ENCODE assay signal across 30 cellular contexts in the genomic region with DNA sequence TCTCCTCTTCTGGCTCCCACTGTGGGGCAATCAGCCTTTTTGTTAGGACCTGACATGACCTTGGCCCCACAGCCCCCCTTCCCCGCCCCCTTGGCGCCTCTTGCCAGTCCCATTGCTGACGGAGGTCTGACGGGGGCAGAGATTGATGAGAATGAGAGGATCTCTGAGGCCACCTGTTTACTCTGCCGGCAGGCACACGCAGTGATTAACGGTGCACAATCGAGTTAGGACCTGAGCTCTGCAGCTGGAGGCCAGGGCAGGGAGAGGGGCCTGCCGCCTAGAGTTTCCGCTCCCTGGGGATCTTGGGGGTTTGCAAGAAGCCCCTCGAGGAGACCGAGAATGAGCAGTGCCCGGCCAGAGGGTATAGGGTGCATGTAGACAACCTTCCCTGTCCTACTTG. TPM values are rescaled to one million over a fixed set of nuclear protein-coding genes. Genes with fewer than 3 reads are reported as not detected.
DNase-seq lines count a peak whose midpoint lies in the region; ATAC-seq and TF ChIP-seq lines count a peak whose summit lies in the region.
"Had no signal": no experiment of that assay in that cellular context is flagged by ENCODE, and none has a peak within 500 bp of the region (broad histone marks: within the 10 kb centered on the region; RNA-seq: fewer than 3 reads in every experiment).

No MANE protein-coding gene starts in this region.

- TF ChIP-seq CTCF in neural crest cell (conservative IDR thresholded peaks at IDR 0.05): no peak

- H3K4me1 Mint-ChIP-seq in neural crest cell: peaks cover 38% of the 10 kb centered on the region
- H3K4me1 Mint-ChIP-seq in immature natural killer cell: peaks cover 14 to 23% of the 10 kb centered on the region in 2 donors

- H3K36me3 Mint-ChIP-seq in neural crest cell (ENCODE audit: low read depth) (no peaks in the 10 kb centered on the region), immature natural killer cell (no peaks in the 10 kb centered on the region)
- H3K36me3 Mint-ChIP-seq: natural killer cell had no signal

- H3K27me3 Mint-ChIP-seq in neural crest cell (ENCODE audit: low read depth): peaks cover 85% of the 10 kb centered on the region
- H3K27me3 Mint-ChIP-seq in immature natural killer cell (ENCODE audit: low read depth in 3 of 3): peaks cover 12 to 46% (median 23%) of the 10 kb centered on the region in 3 donors

- no peak overlapping the region for H3K27ac Mint-ChIP-seq in neural crest cell (ENCODE audit: unreplicated experiment)
- no peak overlapping the region for H3K27ac Mint-ChIP-seq in immature natural killer cell
- H3K27ac Mint-ChIP-seq: natural killer cell had no signal

- ATAC-seq in SK-N-SH treated with all-trans-retinoic acid at 6 μM for 48 hours: peak; percentile 17; the same call in 1 of the 3 replicates
- no peak for ATAC-seq in GM18873 (IDR thresholded peaks at IDR 0.05; ENCODE audit: low FRiP score, unreplicated experiment)
- ATAC-seq in HG03159 (IDR thresholded peaks at IDR 0.05; ENCODE audit: unreplicated experiment): no peak
- ATAC-seq: activated T-cell treated with anti-CD3 and anti-CD28 coated beads, Interleukin-2, amount 50 U/mL, for 4 hours; HCT116; lower lobe of right lung; natural killer cell had no signal

- H3K4me3 Mint-ChIP-seq in neural crest cell (peak overlapping the region; percentile 11), immature natural killer cell (no peak overlapping the region)
- H3K4me3 Mint-ChIP-seq: activated T-cell treated with anti-CD3 and anti-CD28 coated beads, Interleukin-2, amount 50 U/mL, for 4 hours; natural killer cell had no signal

- no peaks in the 10 kb centered on the region for H3K9me3 Mint-ChIP-seq in neural crest cell
- no peaks in the 10 kb centered on the region for H3K9me3 Mint-ChIP-seq in immature natural killer cell
- H3K9me3 Mint-ChIP-seq: activated T-cell treated with anti-CD3 and anti-CD28 coated beads, Interleukin-2, amount 50 U/mL, for 4 hours; natural killer cell had no signal

- DNase-seq in NCI-H1092 (lab: John Stamatoyannopoulos, UW) (peak; percentile 16), NCI-H1092 treated with DMSO at 0.1 percent for 48 hours (lab: John Stamatoyannopoulos, UW) (no peak), HuH-7.5 (ENCODE audit: low spot score) (peak; percentile 65), neural crest cell (ENCODE audit: low read depth, low spot score) (no peak), immature natural killer cell (no peak)
- DNase-seq: activated CD4-positive, alpha-beta T cell treated with anti-CD3 and anti-CD28 coated beads for 48 hours; activated naive CD4-positive, alpha-beta T cell; activated T-cell treated with anti-CD3 and anti-CD28 coated beads, Interleukin-2, amount 50 U/mL, for 4 hours; cerebellar nuclear complex; DND-41; Karpas-422; lower lobe of right lung; natural killer cell; NCI-H1436 treated with DMSO at 0.1 percent for 48 hours; NCI-H226; ovary; RPMI8226; stimulated activated CD4-positive, alpha-beta T cell treated with anti-CD3 and anti-CD28 coated beads, Interleukin-2, amount 100 ng/mL, for 24 hours; stomach; thyroid gland had no signal

TF ChIP-seq in SK-N-SH treated with all-trans-retinoic acid at 6 μM for 48 hours, 23 proteins besides CTCF, POLR2A, EP300 and RAD21:
- TF ChIP-seq ZNF8 (CRISPR knock-in tag; IDR thresholded peaks at IDR 0.05) (no peak), ZNF565 (CRISPR knock-in tag; conservative IDR thresholded peaks at IDR 0.05; ENCODE audit: low read depth) (no peak), ZFP3 (CRISPR knock-in tag; IDR thresholded peaks at IDR 0.05) (no peak), ISL1 (CRISPR knock-in tag; IDR thresholded peaks at IDR 0.05) (no peak), PPARA (CRISPR knock-in tag; IDR thresholded peaks at IDR 0.05; ENCODE audit: borderline replicate concordance) (no peak), TOX (CRISPR knock-in tag; IDR thresholded peaks at IDR 0.05; ENCODE audit: borderline replicate concordance) (no peak), CSRNP3 (CRISPR knock-in tag; IDR thresholded peaks at IDR 0.05) (no peak)
- TF ChIP-seq, protein P1, sequence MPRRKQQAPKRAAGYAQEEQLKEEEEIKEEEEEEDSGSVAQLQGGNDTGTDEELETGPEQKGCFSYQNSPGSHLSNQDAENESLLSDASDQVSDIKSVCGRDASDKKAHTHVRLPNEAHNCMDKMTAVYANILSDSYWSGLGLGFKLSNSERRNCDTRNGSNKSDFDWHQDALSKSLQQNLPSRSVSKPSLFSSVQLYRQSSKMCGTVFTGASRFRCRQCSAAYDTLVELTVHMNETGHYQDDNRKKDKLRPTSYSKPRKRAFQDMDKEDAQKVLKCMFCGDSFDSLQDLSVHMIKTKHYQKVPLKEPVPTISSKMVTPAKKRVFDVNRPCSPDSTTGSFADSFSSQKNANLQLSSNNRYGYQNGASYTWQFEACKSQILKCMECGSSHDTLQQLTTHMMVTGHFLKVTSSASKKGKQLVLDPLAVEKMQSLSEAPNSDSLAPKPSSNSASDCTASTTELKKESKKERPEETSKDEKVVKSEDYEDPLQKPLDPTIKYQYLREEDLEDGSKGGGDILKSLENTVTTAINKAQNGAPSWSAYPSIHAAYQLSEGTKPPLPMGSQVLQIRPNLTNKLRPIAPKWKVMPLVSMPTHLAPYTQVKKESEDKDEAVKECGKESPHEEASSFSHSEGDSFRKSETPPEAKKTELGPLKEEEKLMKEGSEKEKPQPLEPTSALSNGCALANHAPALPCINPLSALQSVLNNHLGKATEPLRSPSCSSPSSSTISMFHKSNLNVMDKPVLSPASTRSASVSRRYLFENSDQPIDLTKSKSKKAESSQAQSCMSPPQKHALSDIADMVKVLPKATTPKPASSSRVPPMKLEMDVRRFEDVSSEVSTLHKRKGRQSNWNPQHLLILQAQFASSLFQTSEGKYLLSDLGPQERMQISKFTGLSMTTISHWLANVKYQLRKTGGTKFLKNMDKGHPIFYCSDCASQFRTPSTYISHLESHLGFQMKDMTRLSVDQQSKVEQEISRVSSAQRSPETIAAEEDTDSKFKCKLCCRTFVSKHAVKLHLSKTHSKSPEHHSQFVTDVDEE (CRISPR knock-in tag; IDR thresholded peaks at IDR 0.05): no peak
- TF ChIP-seq, protein P2, sequence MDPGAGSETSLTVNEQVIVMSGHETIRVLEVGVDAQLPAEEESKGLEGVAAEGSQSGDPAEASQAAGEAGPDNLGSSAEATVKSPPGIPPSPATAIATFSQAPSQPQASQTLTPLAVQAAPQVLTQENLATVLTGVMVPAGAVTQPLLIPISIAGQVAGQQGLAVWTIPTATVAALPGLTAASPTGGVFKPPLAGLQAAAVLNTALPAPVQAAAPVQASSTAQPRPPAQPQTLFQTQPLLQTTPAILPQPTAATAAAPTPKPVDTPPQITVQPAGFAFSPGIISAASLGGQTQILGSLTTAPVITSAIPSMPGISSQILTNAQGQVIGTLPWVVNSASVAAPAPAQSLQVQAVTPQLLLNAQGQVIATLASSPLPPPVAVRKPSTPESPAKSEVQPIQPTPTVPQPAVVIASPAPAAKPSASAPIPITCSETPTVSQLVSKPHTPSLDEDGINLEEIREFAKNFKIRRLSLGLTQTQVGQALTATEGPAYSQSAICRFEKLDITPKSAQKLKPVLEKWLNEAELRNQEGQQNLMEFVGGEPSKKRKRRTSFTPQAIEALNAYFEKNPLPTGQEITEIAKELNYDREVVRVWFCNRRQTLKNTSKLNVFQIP (CRISPR knock-in tag; IDR thresholded peaks at IDR 0.05; ENCODE audit: borderline replicate concordance, low read depth): no peak
TF ChIP-seq in SK-N-SH treated with all-trans-retinoic acid at 6 μM for 48 hours: peak in this region for 0.

RNA-seq across cellular contexts. Expression of gene CHRM1, which starts 6.8 kb away (rescaled TPM):
- not detected in 2 replicates for total RNA-seq in neural crest cell
- polyA plus RNA-seq in immature natural killer cell: not detected
- total RNA-seq: A172; activated T-cell treated with anti-CD3 and anti-CD28 coated beads, Interleukin-2, amount 50 U/mL, for 4 hours; kidney epithelial cell; mononuclear cell; natural killer cell; ovary; smooth muscle cell; T-helper 2 cell treated with Interferon-gamma antibody and Interleukin-4, amounts not matched to agents 100 ng/mL and 5 ng/mL, for 36 hours; thyroid gland had no signal
- polyA plus RNA-seq: ovary, smooth muscle cell had no signal

RNA-seq across cellular contexts. Expression of gene SLC3A2, which starts 47.3 kb away (rescaled TPM):
- 181 and 185 TPM in 2 replicates for total RNA-seq in neural crest cell
- 100 to 1,000 TPM; 134 to 162 (median 156) TPM for polyA plus RNA-seq in immature natural killer cell

RNA-seq across cellular contexts. Expression of gene SLC22A6, which starts 56.8 kb away (rescaled TPM):
- not detected in 2 replicates for total RNA-seq in neural crest cell
- not detected for polyA plus RNA-seq in immature natural killer cell
- total RNA-seq: A172; activated T-cell treated with anti-CD3 and anti-CD28 coated beads, Interleukin-2, amount 50 U/mL, for 4 hours; kidney epithelial cell; lower lobe of right lung; mononuclear cell; natural killer cell; ovary; smooth muscle cell; stomach; T-helper 2 cell treated with Interferon-gamma antibody and Interleukin-4, amounts not matched to agents 100 ng/mL and 5 ng/mL, for 36 hours; thyroid gland had no signal
- polyA plus RNA-seq: adipose tissue, ovary, smooth muscle cell, stomach had no signal

Comparison
In these comparisons a context has a peak if more than half of its experiments do, and no peak if none do; other contexts are left out.
1. DNase-seq: peak in NCI-H1092 (single experiment) and HuH-7.5 (single experiment); none in NCI-H1092 treated with DMSO at 0.1 percent for 48 hours (single experiment), neural crest cell (single experiment) and immature natural killer cell (0 of 3).